Comparison of ENCODE assay signal across 21 cellular contexts in genomic region chr5:77772729-77773128, GRCh38. TPM values are rescaled to one million over a fixed set of nuclear protein-coding genes. Genes with fewer than 3 reads are reported as not detected.
A peak's percentile ranks its signal among the peaks of the same experiment; 100 is the strongest.
DNase-seq lines count a peak whose midpoint lies in the region; ATAC-seq and TF ChIP-seq lines count a peak whose summit lies in the region.
"Had no signal": no experiment of that assay in that cellular context is flagged by ENCODE, and none has a peak within 500 bp of the region (broad histone marks: within the 10 kb centered on the region; RNA-seq: fewer than 3 reads in every experiment).

No MANE protein-coding gene starts in this region.

- H3K36me3 ChIP-seq in ACC112 (ENCODE audit: insufficient read depth, low read length) (peaks cover 16% of the 10 kb centered on the region), ES-I3 (ENCODE audit: insufficient read depth, low read length) (no peaks in the 10 kb centered on the region; the same call in none of the 2 replicates), OCI-LY7 (ENCODE audit: insufficient read depth, low read length) (peaks cover 64% of the 10 kb centered on the region), hepatocyte (replicated peaks; ENCODE audit: insufficient read depth, low read depth) (no peaks in the 10 kb centered on the region)

- DNase-seq in OCI-LY7 (ENCODE audit: low spot score), result no peak
- no peak for DNase-seq in hepatocyte (ENCODE audit: low spot score)
- DNase-seq in activated CD8-positive, alpha-beta T cell treated with anti-CD3 and anti-CD28 coated beads, Interleukin-2, amount 10 ng/mL, durations not matched to agents 7 days and 5 days, result no peak
- no peak for DNase-seq in DMS114 treated with DMSO at 0.1 percent for 48 hours (lab: John Stamatoyannopoulos, UW; ENCODE audit: unreplicated experiment)
- no peak for DNase-seq in NCI-H2029 (lab: John Stamatoyannopoulos, UW)
- DNase-seq in KBM-7, result no peak
- DNase-seq: activated CD4-positive, alpha-beta T cell treated with anti-CD3 and anti-CD28 coated beads, Interleukin-2, amount 50 U/mL, for 48 hours; activated naive CD4-positive, alpha-beta T cell treated with Interleukin-2 at 50 U/mL for 16 hours; aorta; gastrocnemius medialis; natural killer cell; NCI-H187 treated with DMSO at 0.1 percent for 48 hours; NCI-H345; NCI-H82; stimulated activated naive CD4-positive, alpha-beta T cell treated with Interleukin-2 at 50 U/mL for 16 hours; WERI-Rb-1 had no signal

- no peak for ATAC-seq in activated CD8-positive, alpha-beta T cell treated with anti-CD3 and anti-CD28 coated beads, Interleukin-2, amount 10 ng/mL, durations not matched to agents 7 days and 5 days
- ATAC-seq: gastrocnemius medialis, natural killer cell had no signal

- in situ Hi-C loops in KBM-7 (cut with MboI; ENCODE audit: low pct_unique_long_range_greater_than_20kb, low sequenced_read_pairs), result no loop called here

- BruUV-seq in OCI-LY7 (replicated peaks; lab: Mats Ljungman, UMichigan), result no TSS peak

- H3K9ac ChIP-seq in ES-I3 (ENCODE audit: low read depth, low read length), result 0 out of 2 replicates have a peak overlapping the region, but pooled peaks have one; percentile 88

- no peak overlapping the region for H2AFZ ChIP-seq in ACC112 (ENCODE audit: low read length, unreplicated experiment)
- no peak overlapping the region for H2AFZ ChIP-seq in OCI-LY7 (ENCODE audit: low read length)
- H2AFZ ChIP-seq in hepatocyte, result no peak overlapping the region

- H3K27me3 ChIP-seq in ACC112 (ENCODE audit: insufficient read depth, low read length) (no peaks in the 10 kb centered on the region), hepatocyte (no peaks in the 10 kb centered on the region)
- H3K27me3 ChIP-seq: gastrocnemius medialis, tibial nerve had no signal

- H3K9me3 ChIP-seq in ES-I3 (ENCODE audit: control insufficient read depth, insufficient read depth, low read length) (no peaks in the 10 kb centered on the region), OCI-LY7 (ENCODE audit: low read length) (no peaks in the 10 kb centered on the region), hepatocyte (ENCODE audit: low read depth) (no peaks in the 10 kb centered on the region)
- H3K9me3 ChIP-seq: gastrocnemius medialis, tibial nerve had no signal

- H3K27ac ChIP-seq in ACC112 (ENCODE audit: low read depth, low read length) (no peak overlapping the region), OCI-LY7 (ENCODE audit: low read depth, low read length, poor library complexity, severe bottlenecking) (no peak overlapping the region), hepatocyte (no peak overlapping the region)
- H3K27ac ChIP-seq: skin epidermis, WERI-Rb-1 had no signal

- H3K27ac Mint-ChIP-seq in activated CD8-positive, alpha-beta T cell treated with anti-CD3 and anti-CD28 coated beads, Interleukin-2, amount 10 ng/mL, durations not matched to agents 7 days and 5 days, result no peak overlapping the region
- H3K27ac Mint-ChIP-seq: T-helper 2 cell treated with Interferon-gamma antibody and Interleukin-4, amounts not matched to agents 5 μg/mL and 100 μg/mL, for 36 hours had no signal

- intact Hi-C loops in OCI-LY7 (cut with micrococcal nuclease; ENCODE audit: unreplicated experiment), result loop anchor here (10.0 kb wide), 2 partner anchors 342 to 1742 kb away; partner anchors contain the start of gene HOMER1

- peaks cover 80% of the 10 kb centered on the region for H3K79me2 ChIP-seq in ACC112 (ENCODE audit: control insufficient read depth, insufficient read depth, low read length, unreplicated experiment)
- peaks cover 80% of the 10 kb centered on the region for H3K79me2 ChIP-seq in OCI-LY7 (ENCODE audit: insufficient read depth, low read depth, low read length)
- peaks cover 79% of the 10 kb centered on the region for H3K79me2 ChIP-seq in hepatocyte

- no peaks in the 10 kb centered on the region for H3K9me2 ChIP-seq in OCI-LY7 (ENCODE audit: insufficient read depth, low read length)
- no peaks in the 10 kb centered on the region for H3K9me2 ChIP-seq in hepatocyte (replicated peaks; ENCODE audit: insufficient read depth)

- H3K27me3 Mint-ChIP-seq in activated CD8-positive, alpha-beta T cell treated with anti-CD3 and anti-CD28 coated beads, Interleukin-2, amount 10 ng/mL, durations not matched to agents 7 days and 5 days (ENCODE audit: low read depth), result no peaks in the 10 kb centered on the region

- H3K4me3 Mint-ChIP-seq in activated CD8-positive, alpha-beta T cell treated with anti-CD3 and anti-CD28 coated beads, Interleukin-2, amount 10 ng/mL, durations not matched to agents 7 days and 5 days, result no peak overlapping the region
- H3K4me3 Mint-ChIP-seq: natural killer cell; T-helper 2 cell treated with Interferon-gamma antibody and Interleukin-4, amounts not matched to agents 5 μg/mL and 100 μg/mL, for 36 hours had no signal

- H4K20me1 ChIP-seq in OCI-LY7 (ENCODE audit: insufficient read depth, low read length), result peaks cover 25% of the 10 kb centered on the region
- H4K20me1 ChIP-seq in hepatocyte (ENCODE audit: insufficient read depth, poor library complexity, severe bottlenecking), result peaks cover 75% of the 10 kb centered on the region

- no peaks in the 10 kb centered on the region for H3K9me3 Mint-ChIP-seq in activated CD8-positive, alpha-beta T cell treated with anti-CD3 and anti-CD28 coated beads, Interleukin-2, amount 10 ng/mL, durations not matched to agents 7 days and 5 days (ENCODE audit: insufficient read depth)
- H3K9me3 Mint-ChIP-seq: natural killer cell; T-helper 2 cell treated with Interferon-gamma antibody and Interleukin-4, amounts not matched to agents 5 μg/mL and 100 μg/mL, for 36 hours had no signal

- CTCF ChIA-PET in OCI-LY7 (lab: Charles Lee; ENCODE audit: unreplicated experiment), result no interaction called here
- CTCF ChIA-PET in activated CD8-positive, alpha-beta T cell treated with anti-CD3 and anti-CD28 coated beads, Interleukin-2, amount 10 ng/mL, durations not matched to agents 7 days and 5 days (lab: Charles Lee), result no interaction called here

- TF ChIP-seq CTCF in OCI-LY7 (conservative IDR thresholded peaks at IDR 0.05; ENCODE audit: low read length) (no peak), hepatocyte (IDR thresholded peaks at IDR 0.05; ENCODE audit: poor library complexity) (no peak)

- H3K4me1 Mint-ChIP-seq in activated CD8-positive, alpha-beta T cell treated with anti-CD3 and anti-CD28 coated beads, Interleukin-2, amount 10 ng/mL, durations not matched to agents 7 days and 5 days (ENCODE audit: low read depth), result peaks cover 45% of the 10 kb centered on the region

- H3K4me2 ChIP-seq in OCI-LY7 (ENCODE audit: low read length), result peak overlapping the region; percentile 82
- H3K4me2 ChIP-seq in hepatocyte, result peak overlapping the region; percentile 92

- peaks cover 17% of the 10 kb centered on the region for H3K4me1 ChIP-seq in ACC112 (ENCODE audit: control insufficient read depth, insufficient read depth, low read length, unreplicated experiment)
- H3K4me1 ChIP-seq in ES-I3 (ENCODE audit: insufficient read depth, low read length), result peaks cover 19% of the 10 kb centered on the region
- H3K4me1 ChIP-seq in OCI-LY7 (ENCODE audit: insufficient read depth, low read length, poor library complexity, severe bottlenecking), result peaks cover 30% of the 10 kb centered on the region
- H3K4me1 ChIP-seq in hepatocyte (ENCODE audit: insufficient read depth), result peaks cover 21% of the 10 kb centered on the region

- H3K4me3 ChIP-seq in ACC112 (ENCODE audit: low read depth, low read length) (peak overlapping the region; percentile 91), OCI-LY7 (ENCODE audit: low read depth, low read length, poor library complexity, severe bottlenecking) (peak overlapping the region; percentile 77), hepatocyte (no peak overlapping the region)
- H3K4me3 ChIP-seq: gastrocnemius medialis, skin epidermis, tibial nerve had no signal

- POLR2A ChIA-PET in OCI-LY7 (lab: Charles Lee), result no interaction called here
- POLR2A ChIA-PET in activated CD8-positive, alpha-beta T cell treated with anti-CD3 and anti-CD28 coated beads, Interleukin-2, amount 10 ng/mL, durations not matched to agents 7 days and 5 days (lab: Charles Lee), result no interaction called here

- peaks cover 35% of the 10 kb centered on the region for H3K36me3 Mint-ChIP-seq in activated CD8-positive, alpha-beta T cell treated with anti-CD3 and anti-CD28 coated beads, Interleukin-2, amount 10 ng/mL, durations not matched to agents 7 days and 5 days (ENCODE audit: low read depth)
- H3K36me3 Mint-ChIP-seq: natural killer cell had no signal

RNA-seq across cellular contexts. Expression of gene TBCA, which starts 3.4 kb away (rescaled TPM):
- 174 and 214 TPM in 2 replicates for total RNA-seq in OCI-LY7 (2014; rRNA removed; shearing (Covaris generic))
- 268 and 274 TPM in 2 replicates for total RNA-seq in OCI-LY7 (2022)
- 267 and 282 TPM in 2 replicates for total RNA-seq in hepatocyte
- 269 and 278 TPM in 2 replicates for polyA plus RNA-seq in hepatocyte
- total RNA-seq in activated CD8-positive, alpha-beta T cell treated with anti-CD3 and anti-CD28 coated beads, Interleukin-2, amount 10 ng/mL, durations not matched to agents 7 days and 5 days, result 100 to 1,000 TPM; 159 to 168 TPM
